ENCODE assay signal across 25 cellular contexts in genomic region chr16:29025218-29025617, GRCh38. TPM values are rescaled to one million over a fixed set of nuclear protein-coding genes. Genes with fewer than 3 reads are reported as not detected.
DNase-seq lines count a peak whose midpoint lies in the region; ATAC-seq, FAIRE-seq and TF ChIP-seq lines count a peak whose summit lies in the region.
"Had no signal": no experiment of that assay in that cellular context is flagged by ENCODE, and none has a peak within 500 bp of the region (broad histone marks: within the 10 kb centered on the region; RNA-seq: fewer than 3 reads in every experiment).

No MANE protein-coding gene starts in this region.

- H3K9me3 ChIP-seq in BLaER1 (no peaks in the 10 kb centered on the region), H1 (ENCODE audit: insufficient read depth in 2 of 2, low read depth in 1 of 2, low read length in 1 of 2) (no peaks in the 10 kb centered on the region), uterus (no peaks in the 10 kb centered on the region)
- H3K9me3 ChIP-seq: lower lobe of right lung, upper lobe of left lung had no signal

- H3K36me3 ChIP-seq in BLaER1 (no peaks in the 10 kb centered on the region), H1 (ENCODE audit: control insufficient read depth in 2 of 4, insufficient read depth in 4 of 4, low read length in 3 of 4) (no peaks in the 10 kb centered on the region), uterus (no peaks in the 10 kb centered on the region)
- H3K36me3 ChIP-seq: lower lobe of right lung, upper lobe of left lung had no signal

- H2BK20ac ChIP-seq in H1 (ENCODE audit: low read length) = no peak overlapping the region

- whole genome bisulfite sequencing in H1 (ENCODE audit: extremely low coverage in 1 of 2, insufficient coverage in 1 of 2, insufficient read length in 1 of 2, insufficient replicate concordance in 2 of 2, low coverage in 1 of 2, low lambda C conversion rate in 2 of 2, missing lambda C conversion rate in 1 of 2), 2 experiments = 72% methylated on average over 5 of the region's 5 CpGs; no CpG with 5 or more reads in 1 of the 2 experiments

- no peak overlapping the region for H3K4me3 Mint-ChIP-seq in T-helper 1 cell treated with Interleukin-12 subunit alpha and Interleukin-12 subunit beta and Interleukin-4 antibody, amounts not matched to agents 30 μg/mL and 1 μg/mL, for 36 hours
- no peak overlapping the region for H3K4me3 Mint-ChIP-seq in stimulated activated memory B cell treated with anti-CD40 and anti-IgM and Interleukin-4, amounts not matched to agents 10 μg/mL and 1 μg/mL and 100 μg/mL, for 72 hours
- H3K4me3 Mint-ChIP-seq: activated B cell treated with CpG ODN at 0.5 μM for 24 hours had no signal

- DNase-seq in T-helper 1 cell (no peak), RPMI8226 (peak; percentile 71), H1 (ENCODE audit: low read depth in 1 of 2, low spot score in 2 of 2) (no peak), uterus (no peak)
- DNase-seq: activated B cell treated with CpG ODN at 0.5 μM for 24 hours, AML-193, amniotic stem cell, caudate nucleus, foreskin keratinocyte, hippocampal formation, islet precursor cell, lower lobe of right lung, MM.1S, NCI-H748 treated with DMSO at 0.1 percent for 48 hours, right cardiac atrium, SHP77 treated with DMSO at 0.1 percent for 48 hours had no signal

- H4K20me1 ChIP-seq in BLaER1 (no peaks in the 10 kb centered on the region), H1 (replicated peaks in 1 of 2; ENCODE audit: control insufficient read depth in 1 of 2, insufficient read depth in 2 of 2, low read length in 2 of 2) (no peaks in the 10 kb centered on the region)

- H2BK12ac ChIP-seq in H1 (ENCODE audit: low read depth, low read length) = no peak overlapping the region

- POLR2A ChIA-PET in H1 (lab: Charles Lee; ENCODE audit: partially characterized antibody) = no interaction called here

- peaks cover 2% of the 10 kb centered on the region; the same call in 1 of the 2 replicates for H3K23me2 ChIP-seq in H1 (ENCODE audit: low read depth, low read length)

- H3K4me2 ChIP-seq in BLaER1 (peak overlapping the region; percentile 95), H1 (ENCODE audit: insufficient read depth in 1 of 2, low read depth in 2 of 2, low read length in 2 of 2) (no peak overlapping the region)

- no peak for ATAC-seq in GM19452 (IDR thresholded peaks at IDR 0.05; ENCODE audit: unreplicated experiment)
- ATAC-seq in stimulated activated memory B cell treated with anti-CD40 and anti-IgM and Interleukin-4, amounts not matched to agents 10 μg/mL and 1 μg/mL and 100 μg/mL, for 72 hours = no peak
- ATAC-seq: foreskin keratinocyte; lower lobe of right lung; right cardiac atrium; stimulated activated naive CD8-positive, alpha-beta T cell treated with anti-CD3 and anti-CD28 coated beads, Interleukin-15, amount 100 ng/mL, for 72 hours had no signal

- H3K27ac ChIP-seq in BLaER1 (peak overlapping the region; percentile 91), H1 (ENCODE audit: low read depth, low read length) (no peak overlapping the region), uterus (no peak overlapping the region)
- H3K27ac ChIP-seq: 22Rv1, epithelial cell of prostate, foreskin keratinocyte, lower lobe of right lung, upper lobe of left lung had no signal

- no peaks in the 10 kb centered on the region for H3K27me3 Mint-ChIP-seq in T-helper 1 cell treated with Interleukin-12 subunit alpha and Interleukin-12 subunit beta and Interleukin-4 antibody, amounts not matched to agents 30 μg/mL and 1 μg/mL, for 36 hours (ENCODE audit: low read depth)
- peaks cover 26% of the 10 kb centered on the region for H3K27me3 Mint-ChIP-seq in stimulated activated memory B cell treated with anti-CD40 and anti-IgM and Interleukin-4, amounts not matched to agents 10 μg/mL and 1 μg/mL and 100 μg/mL, for 72 hours
- H3K27me3 Mint-ChIP-seq: stimulated activated naive CD8-positive, alpha-beta T cell treated with anti-CD3 and anti-CD28 coated beads, Interleukin-15, amount 100 ng/mL, for 72 hours had no signal

- H3K9ac ChIP-seq in BLaER1 = peak overlapping the region; percentile 73; the same call in 1 of the 2 replicates
- H3K9ac ChIP-seq in H1 (replicated peaks in 1 of 4; ENCODE audit: extremely low read depth in 1 of 4, low read depth in 3 of 4, low read length in 3 of 4) = no peak overlapping the region

- TF ChIP-seq POLR2A in H1 (IDR thresholded peaks at IDR 0.05; ENCODE audit: control extremely low read depth in 1 of 2, low read depth in 2 of 2, low read length in 2 of 2) (no peak), uterus (IDR thresholded peaks at IDR 0.05) (no peak)

- no peak overlapping the region for H2BK15ac ChIP-seq in H1 (ENCODE audit: low read length)

- no peak for TF ChIP-seq RAD21 in H1 (IDR thresholded peaks at IDR 0.05 in 1 of 2, conservative IDR thresholded peaks at IDR 0.05 in 1 of 2; ENCODE audit: low read depth in 2 of 2, low read length in 2 of 2)

- intact Hi-C loops in uterus (cut with DNase I; ENCODE audit: low total_unique reads) = no loop called here

- TF ChIP-seq EP300 in H1 (IDR thresholded peaks at IDR 0.05; ENCODE audit: borderline replicate concordance in 1 of 2, low read depth in 2 of 2, low read length in 2 of 2) = no peak

- TF ChIP-seq CTCF in H1 (IDR thresholded peaks at IDR 0.05; ENCODE audit: control extremely low read depth in 1 of 3, insufficient read depth in 1 of 3, low read depth in 1 of 3, low read length in 3 of 3) (no peak), uterus (IDR thresholded peaks at IDR 0.05) (no peak)

- H3K79me2 ChIP-seq in H1 (ENCODE audit: control insufficient read depth in 1 of 2, insufficient read depth in 2 of 2, low read length in 2 of 2) = no peaks in the 10 kb centered on the region

- FAIRE-seq in H1 (lab: Jason Lieb, UNC) = no peak
- FAIRE-seq: G401.6 had no signal

- peak overlapping the region; percentile 65; the same call in 1 of the 2 replicates for H2AFZ ChIP-seq in H1 (ENCODE audit: low read length)

- no peak overlapping the region for H2BK120ac ChIP-seq in H1 (replicated peaks; ENCODE audit: low read depth, low read length)

- no peak overlapping the region for H3K4ac ChIP-seq in H1 (replicated peaks; ENCODE audit: insufficient read length, low read depth, low read length)

- CTCF ChIA-PET in H1 (lab: Charles Lee; ENCODE audit: partially characterized antibody) = interaction anchor here (1.7 kb wide), 1 partner anchor 45 kb away, joined by 4 read pairs; no protein-coding TSS in a partner anchor

- no peak overlapping the region for H4K91ac ChIP-seq in H1 (replicated peaks; ENCODE audit: insufficient read length, low read length)

- no peak overlapping the region for H3K14ac ChIP-seq in H1 (ENCODE audit: insufficient read length)

- H3K27ac Mint-ChIP-seq in T-helper 1 cell treated with Interleukin-12 subunit alpha and Interleukin-12 subunit beta and Interleukin-4 antibody, amounts not matched to agents 30 μg/mL and 1 μg/mL, for 36 hours = peak overlapping the region; percentile 11
- H3K27ac Mint-ChIP-seq in stimulated activated memory B cell treated with anti-CD40 and anti-IgM and Interleukin-4, amounts not matched to agents 10 μg/mL and 1 μg/mL and 100 μg/mL, for 72 hours = no peak overlapping the region
- H3K27ac Mint-ChIP-seq: activated B cell treated with CpG ODN at 0.5 μM for 24 hours had no signal

- peaks cover 100% of the 10 kb centered on the region for H3K4me1 ChIP-seq in BLaER1
- peaks cover 0 to 10% (median 5%) of the 10 kb centered on the region in 4 experiments; a peak in 6 of 7 replicates for H3K4me1 ChIP-seq in H1 (replicated peaks in 1 of 4; ENCODE audit: control insufficient read depth in 3 of 4, insufficient read depth in 4 of 4, low read length in 3 of 4)
- H3K4me1 ChIP-seq in uterus = no peaks in the 10 kb centered on the region
- H3K4me1 ChIP-seq: lower lobe of right lung, upper lobe of left lung had no signal

- no peak overlapping the region; the same call in 1 of the 2 replicates for H3K18ac ChIP-seq in H1 (ENCODE audit: extremely low read depth, low read length)

- H3K23ac ChIP-seq in H1 (ENCODE audit: insufficient read length) = no peak overlapping the region

- no peaks in the 10 kb centered on the region for H3K9me3 Mint-ChIP-seq in T-helper 1 cell treated with Interleukin-12 subunit alpha and Interleukin-12 subunit beta and Interleukin-4 antibody, amounts not matched to agents 30 μg/mL and 1 μg/mL, for 36 hours
- no peaks in the 10 kb centered on the region for H3K9me3 Mint-ChIP-seq in stimulated activated memory B cell treated with anti-CD40 and anti-IgM and Interleukin-4, amounts not matched to agents 10 μg/mL and 1 μg/mL and 100 μg/mL, for 72 hours
- H3K9me3 Mint-ChIP-seq: activated B cell treated with CpG ODN at 0.5 μM for 24 hours; stimulated activated naive CD8-positive, alpha-beta T cell treated with anti-CD3 and anti-CD28 coated beads, Interleukin-15, amount 100 ng/mL, for 72 hours had no signal

- no peaks in the 10 kb centered on the region for H3K79me1 ChIP-seq in H1 (ENCODE audit: low read depth, low read length)

- H3K4me1 Mint-ChIP-seq in T-helper 1 cell treated with Interleukin-12 subunit alpha and Interleukin-12 subunit beta and Interleukin-4 antibody, amounts not matched to agents 30 μg/mL and 1 μg/mL, for 36 hours (ENCODE audit: low read depth) = peaks cover 34% of the 10 kb centered on the region
- peaks cover 17% of the 10 kb centered on the region for H3K4me1 Mint-ChIP-seq in stimulated activated memory B cell treated with anti-CD40 and anti-IgM and Interleukin-4, amounts not matched to agents 10 μg/mL and 1 μg/mL and 100 μg/mL, for 72 hours

- H3K4me3 ChIP-seq in BLaER1 (0 out of 2 replicates have a peak overlapping the region, but pooled peaks have one; percentile 48), H1 (ENCODE audit: extremely low read depth in 1 of 4, insufficient read depth in 2 of 4, low read depth in 3 of 4, low read length in 4 of 4) (no peak overlapping the region), uterus (no peak overlapping the region)
- H3K4me3 ChIP-seq: lower lobe of right lung, upper lobe of left lung had no signal

- H2BK5ac ChIP-seq in H1 (ENCODE audit: low read depth, low read length) = no peak overlapping the region

- H2AK5ac ChIP-seq in H1 (ENCODE audit: low read depth, low read length) = no peak overlapping the region

- H4K8ac ChIP-seq in H1 (ENCODE audit: extremely low read depth, insufficient read depth, low read length) = peak overlapping the region; percentile 92; the same call in 1 of the 2 replicates

- H3K27me3 ChIP-seq in BLaER1 (no peaks in the 10 kb centered on the region), H1 (replicated peaks in 1 of 4; ENCODE audit: control insufficient read depth in 3 of 4, extremely low read depth in 1 of 4, insufficient read depth in 3 of 4, low read length in 3 of 4) (no peaks in the 10 kb centered on the region), uterus (no peaks in the 10 kb centered on the region)
- H3K27me3 ChIP-seq: upper lobe of left lung had no signal

- no peaks in the 10 kb centered on the region for H3K36me3 Mint-ChIP-seq in T-helper 1 cell treated with Interleukin-12 subunit alpha and Interleukin-12 subunit beta and Interleukin-4 antibody, amounts not matched to agents 30 μg/mL and 1 μg/mL, for 36 hours (ENCODE audit: low read depth)
- no peaks in the 10 kb centered on the region for H3K36me3 Mint-ChIP-seq in stimulated activated memory B cell treated with anti-CD40 and anti-IgM and Interleukin-4, amounts not matched to agents 10 μg/mL and 1 μg/mL and 100 μg/mL, for 72 hours

- H4K5ac ChIP-seq in H1 (ENCODE audit: insufficient read length, low read depth, low read length) = no peak overlapping the region

- no peak overlapping the region for H3K56ac ChIP-seq in H1 (replicated peaks; ENCODE audit: insufficient read length, low read depth, low read length)

RNA-seq across cellular contexts. Expression of gene LAT, which starts 40.4 kb away (rescaled TPM):
- 2.7 and 3.0 TPM in 2 replicates for total RNA-seq in H1 (2021; fragmentation: NEBNext Ultra II Directional; extraction: Animal tissue kit (Norgen Biotek cat#: 25700))
- 3.4 and 6.9 TPM in 2 replicates for polyA plus RNA-seq in H1 (2011; rRNA removed)
- polyA plus RNA-seq in H1 (2011; cell fraction: cytosol; rRNA removed) = 3.8 TPM
- polyA plus RNA-seq in H1 (2011; cell fraction: nucleus; rRNA removed) = 37.5 TPM
- 5.0 to 7.0 TPM (median 5.7 TPM) in 4 replicates for polyA plus RNA-seq in H1 (2012, experiment 1 of 2)
- 4.2 TPM for polyA plus RNA-seq in H1 (2012, experiment 2 of 2)
- 3.2 TPM for polyA plus RNA-seq in H1 (2013, experiment 1 of 2)
- 2.6 TPM for polyA plus RNA-seq in H1 (2013, experiment 2 of 2)
- 0.85 and 1.7 TPM in 2 replicates for polyA minus RNA-seq in H1 (2011; rRNA and poly(A)+ RNA removed)
- not detected for polyA minus RNA-seq in H1 (2011; cell fraction: cytosol; rRNA and poly(A)+ RNA removed)
- 2.9 TPM for polyA minus RNA-seq in H1 (2011; cell fraction: nucleus; rRNA and poly(A)+ RNA removed)
- 10 to 100 TPM in 1 of 4 donors, 1 to 10 TPM in 2, under 1 TPM in 1; 0.97 to 12.6 (median 3.0) TPM for total RNA-seq in uterus

RNA-seq across cellular contexts. Expression of gene SPNS1, which starts 50.6 kb away (rescaled TPM):
- 48.8 and 49.7 TPM in 2 replicates for total RNA-seq in H1 (2021; fragmentation: NEBNext Ultra II Directional; extraction: Animal tissue kit (Norgen Biotek cat#: 25700))
- 66.9 and 124 TPM in 2 replicates for polyA plus RNA-seq in H1 (2011; rRNA removed)
- 46.9 TPM for polyA plus RNA-seq in H1 (2011; cell fraction: cytosol; rRNA removed)
- 99.1 TPM for polyA plus RNA-seq in H1 (2011; cell fraction: nucleus; rRNA removed)
- polyA plus RNA-seq in H1 (2012, experiment 1 of 2) = 39.9 to 59.4 TPM (median 47.8 TPM) in 4 replicates
- polyA plus RNA-seq in H1 (2012, experiment 2 of 2) = 68.0 TPM
- polyA plus RNA-seq in H1 (2013, experiment 1 of 2) = 48.1 TPM
- 54.5 TPM for polyA plus RNA-seq in H1 (2013, experiment 2 of 2)
- 38.1 and 58.7 TPM in 2 replicates for polyA minus RNA-seq in H1 (2011; rRNA and poly(A)+ RNA removed)
- 38.8 TPM for polyA minus RNA-seq in H1 (2011; cell fraction: cytosol; rRNA and poly(A)+ RNA removed)
- polyA minus RNA-seq in H1 (2011; cell fraction: nucleus; rRNA and poly(A)+ RNA removed) = 22.0 TPM
- 10 to 100 TPM in 3 of 4 donors, 1 to 10 TPM in 1; 7.4 to 74.3 (median 25.3) TPM for total RNA-seq in uterus
